In the genomic region with DNA sequence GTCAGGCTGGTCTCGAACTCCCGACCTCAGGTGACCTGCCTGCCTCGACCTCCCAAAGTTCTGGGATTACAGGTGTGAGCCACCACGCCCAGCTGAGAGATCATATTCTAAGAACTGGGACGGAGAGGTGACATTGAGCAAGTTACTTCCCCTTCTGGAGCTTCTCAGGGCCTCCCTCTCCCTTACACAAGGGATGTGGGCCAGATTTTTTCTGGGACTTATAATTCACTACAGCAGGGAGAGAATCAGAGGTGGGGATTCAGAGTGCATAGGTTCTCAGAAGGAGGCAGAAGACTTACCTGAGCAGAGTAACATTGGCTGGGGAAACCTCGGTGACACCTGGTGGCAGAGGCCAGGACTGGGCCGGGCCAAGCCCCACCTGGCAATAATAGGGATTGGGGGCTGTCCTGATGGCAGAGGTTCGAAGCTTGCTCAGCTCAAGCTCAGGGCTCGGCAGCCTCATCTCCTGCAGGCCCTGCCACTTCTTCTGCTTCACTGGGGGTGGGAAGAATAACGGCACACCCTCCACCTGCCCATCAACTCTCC, we compare ENCODE assay signal across 1 cellular context.
TF ChIP-seq lines count a peak whose summit lies in the region.

No MANE protein-coding gene starts in this region.

TF ChIP-seq in HepG2, 621 proteins besides CTCF, POLR2A, EP300 and RAD21:
- TF ChIP-seq, protein P1, sequence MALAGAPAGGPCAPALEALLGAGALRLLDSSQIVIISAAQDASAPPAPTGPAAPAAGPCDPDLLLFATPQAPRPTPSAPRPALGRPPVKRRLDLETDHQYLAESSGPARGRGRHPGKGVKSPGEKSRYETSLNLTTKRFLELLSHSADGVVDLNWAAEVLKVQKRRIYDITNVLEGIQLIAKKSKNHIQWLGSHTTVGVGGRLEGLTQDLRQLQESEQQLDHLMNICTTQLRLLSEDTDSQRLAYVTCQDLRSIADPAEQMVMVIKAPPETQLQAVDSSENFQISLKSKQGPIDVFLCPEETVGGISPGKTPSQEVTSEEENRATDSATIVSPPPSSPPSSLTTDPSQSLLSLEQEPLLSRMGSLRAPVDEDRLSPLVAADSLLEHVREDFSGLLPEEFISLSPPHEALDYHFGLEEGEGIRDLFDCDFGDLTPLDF (CRISPR knock-in tag; IDR thresholded peaks at IDR 0.05): no peak
- TF ChIP-seq STAG1 (CRISPR knock-in tag; IDR thresholded peaks at IDR 0.05): peak; percentile 28
